In the genomic region with DNA sequence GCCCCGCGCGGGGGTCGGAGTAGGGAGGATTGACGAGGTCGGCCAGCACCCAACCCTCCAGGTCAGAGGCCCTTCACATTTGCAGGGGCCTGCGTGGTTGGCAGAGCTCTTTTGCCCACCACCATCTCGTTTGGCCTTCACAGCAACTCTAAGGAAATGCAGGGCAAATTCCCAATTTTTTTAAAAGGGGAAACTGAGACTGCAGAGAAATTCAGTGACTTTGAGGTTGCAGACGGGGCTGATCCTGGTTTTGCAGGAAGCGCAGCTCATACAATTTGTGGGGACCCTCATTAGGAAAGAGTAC, we compare ENCODE assay signal across 8 cellular contexts. TPM values are rescaled to one million over a fixed set of nuclear protein-coding genes. Genes with fewer than 3 reads are reported as not detected.
DNase-seq lines count a peak whose midpoint lies in the region; ATAC-seq, FAIRE-seq and TF ChIP-seq lines count a peak whose summit lies in the region.

No MANE protein-coding gene starts in this region.

- ATAC-seq in left ventricle myocardium superior = no peak
- no peak for ATAC-seq in mucosa of descending colon
- no peak for ATAC-seq in HG03139 (IDR thresholded peaks at IDR 0.05; ENCODE audit: unreplicated experiment)

- intact Hi-C loops in left ventricle myocardium superior (cut with micrococcal nuclease) (loop anchor here (10.0 kb wide), 1 partner anchor 62 kb away; no protein-coding TSS in a partner anchor), mucosa of descending colon (cut with DNase I, micrococcal nuclease) (no loop called here)

- H3K4me1 ChIP-seq in right atrium auricular region = peaks cover 0 to 29% of the 10 kb centered on the region in 2 donors
- peaks cover 25% of the 10 kb centered on the region for H3K4me1 ChIP-seq in mucosa of descending colon (ENCODE audit: low read depth)

- no peaks in the 10 kb centered on the region for H3K9me3 ChIP-seq in right atrium auricular region
- H3K9me3 ChIP-seq in mucosa of descending colon = no peaks in the 10 kb centered on the region

- H3K27ac ChIP-seq in right atrium auricular region = peak overlapping the region; percentile 87 to 90

- H3K36me3 ChIP-seq in right atrium auricular region (no peaks in the 10 kb centered on the region), bronchial epithelial cell (ENCODE audit: control insufficient read depth, insufficient read depth, low read length) (no peaks in the 10 kb centered on the region), mucosa of descending colon (ENCODE audit: low read depth) (no peaks in the 10 kb centered on the region)

- no peak for FAIRE-seq in bronchial epithelial cell (lab: Jason Lieb, UNC)

- H3K4me3 ChIP-seq in right atrium auricular region (peak overlapping the region; percentile 92 to 94), bronchial epithelial cell (ENCODE audit: low read depth, low read length) (peak overlapping the region; percentile 66), mucosa of descending colon (peak overlapping the region; percentile 83)

- H3K27me3 ChIP-seq in right atrium auricular region (no peaks in the 10 kb centered on the region), bronchial epithelial cell (ENCODE audit: control insufficient read depth, insufficient read depth, low read length) (no peaks in the 10 kb centered on the region)

- no peak for DNase-seq in right atrium auricular region (ENCODE audit: low spot score)
- DNase-seq in left ventricle myocardium superior = no peak
- DNase-seq in bronchial epithelial cell (ENCODE audit: low read depth) = no peak
- no peak for DNase-seq in mucosa of descending colon
- no peak for DNase-seq in AG20443 (ENCODE audit: low spot score)
- DNase-seq in foreskin melanocyte = no peak
- DNase-seq in NCI-H1092 (lab: John Stamatoyannopoulos, UW) = no peak

- TF ChIP-seq CTCF in right atrium auricular region (IDR thresholded peaks at IDR 0.05) (no peak), bronchial epithelial cell (IDR thresholded peaks at IDR 0.05; ENCODE audit: insufficient read depth, low read length, severe bottlenecking) (no peak), mucosa of descending colon (IDR thresholded peaks at IDR 0.05) (no peak)

RNA-seq across cellular contexts. Expression of a gene that starts 0.4 kb away (rescaled TPM):
- total RNA-seq in right atrium auricular region = 10 to 100 TPM; 32.9 to 48.8 TPM
- total RNA-seq in left ventricle myocardium superior = 30.1 TPM
- total RNA-seq in bronchial epithelial cell = 58.2 and 78.7 TPM in 2 replicates
- total RNA-seq in mucosa of descending colon = 10 to 100 TPM; 36.6 to 49.9 (median 48.0) TPM

RNA-seq across cellular contexts. Expression of a gene that starts 36.5 kb away (rescaled TPM):
- not detected for total RNA-seq in right atrium auricular region
- not detected for total RNA-seq in left ventricle myocardium superior
- not detected in 2 replicates for total RNA-seq in bronchial epithelial cell
- under 1 TPM; 0.16 to 0.38 (median 0.29) TPM for total RNA-seq in mucosa of descending colon
